ENCODE assay signal across 9 cellular contexts in genomic region chr13:112968910-112969691, GRCh38. TPM values are rescaled to one million over a fixed set of nuclear protein-coding genes. Genes with fewer than 3 reads are reported as not detected.
DNase-seq lines count a peak whose midpoint lies in the region; ATAC-seq, FAIRE-seq and TF ChIP-seq lines count a peak whose summit lies in the region.
"Had no signal": no experiment of that assay in that cellular context is flagged by ENCODE, and none has a peak within 500 bp of the region (broad histone marks: within the 10 kb centered on the region; RNA-seq: fewer than 3 reads in every experiment).

Gene MCF2L (plus strand): TSS chr13:112969214. CDS start chr13:112969380, 166 bp downstream.

- no peak for FAIRE-seq in GM12878 (lab: Jason Lieb, UNC)

- no peaks in the 10 kb centered on the region for H3K9me3 ChIP-seq in CD8-positive, alpha-beta T cell (ENCODE audit: low read length)
- no peaks in the 10 kb centered on the region for H3K9me3 ChIP-seq in GM12878 (replicated peaks; ENCODE audit: control insufficient read depth, insufficient read depth, low read length)
- H3K9me3 ChIP-seq in smooth muscle cell (replicated peaks; ENCODE audit: low read depth) = no peaks in the 10 kb centered on the region

- no peak for TF ChIP-seq CTCF in CD8-positive, alpha-beta T cell (IDR thresholded peaks at IDR 0.05)
- TF ChIP-seq CTCF in GM12878 (IDR thresholded peaks at IDR 0.05 in 2 of 3, conservative IDR thresholded peaks at IDR 0.05 in 1 of 3; ENCODE audit: control insufficient read depth in 2 of 3, extremely low read depth in 1 of 3, insufficient read depth in 1 of 3, low read depth in 3 of 3, low read length in 3 of 3) (no peak), smooth muscle cell (IDR thresholded peaks at IDR 0.05; ENCODE audit: borderline replicate concordance, insufficient read depth, poor library complexity, severe bottlenecking) (no peak)

- TF ChIP-seq RAD21 in GM12878 (IDR thresholded peaks at IDR 0.05; ENCODE audit: insufficient read depth, low read depth, low read length) = no peak

- peak within 1 kb of the TSS; percentile 66 for H3K4me3 ChIP-seq in CD8-positive, alpha-beta T cell (ENCODE audit: low read depth, low read length)
- H3K4me3 ChIP-seq in Jurkat, Clone E6-1 (ENCODE audit: low read length) = peak within 1 kb of the TSS; percentile 64
- H3K4me3 ChIP-seq in GM12878 (peak within 1 kb of the TSS; percentile 6; the same call in 1 of the 2 replicates), smooth muscle cell (peak within 1 kb of the TSS; percentile 89)

- CTCF ChIA-PET in CD8-positive, alpha-beta T cell (lab: Charles Lee) = interaction anchor here (1.4 to 2.1 kb wide), 4 partner anchors 15 to 60 kb away, joined by 5 to 12 read pairs (median 8); no protein-coding TSS in a partner anchor
- CTCF ChIA-PET in GM12878 (lab: Yijun Ruan, JAX) = no interaction called here

- in situ Hi-C loops in GM12878 (cut with MboI) = no loop called here

- H3K9me3 Mint-ChIP-seq in CD8-positive, alpha-beta T cell = no peaks in the 10 kb centered on the region
- no peaks in the 10 kb centered on the region for H3K9me3 Mint-ChIP-seq in T-helper 2 cell treated with Interferon-gamma antibody and Interleukin-4, amounts not matched to agents 5 μg/mL and 100 μg/mL, for 36 hours
- peaks cover 0 to 1% (median 0%) of the 10 kb centered on the region in 6 donors for H3K9me3 Mint-ChIP-seq in immature natural killer cell

- no peak for TF ChIP-seq POLR2A in GM12878 (IDR thresholded peaks at IDR 0.05; ENCODE audit: low read depth, low read length)

- H3K79me2 ChIP-seq in GM12878 (ENCODE audit: control insufficient read depth, insufficient read depth, low read length) (no peaks in the 10 kb centered on the region), smooth muscle cell (ENCODE audit: low read depth) (no peaks in the 10 kb centered on the region)

- H3K27me3 ChIP-seq in CD8-positive, alpha-beta T cell (ENCODE audit: insufficient read depth, low read length) = no peaks in the 10 kb centered on the region
- H3K27me3 ChIP-seq in GM12878 (replicated peaks in 1 of 2; ENCODE audit: control insufficient read depth in 2 of 2, insufficient read depth in 2 of 2, low read length in 1 of 2) = peaks cover 0 to 2% of the 10 kb centered on the region in 2 experiments; a peak in 2 of 4 replicates
- H3K27me3 ChIP-seq in smooth muscle cell (ENCODE audit: low read depth) = peaks cover 26% of the 10 kb centered on the region

- peak within 1 kb of the TSS; percentile 95 for H3K27ac Mint-ChIP-seq in CD8-positive, alpha-beta T cell
- H3K27ac Mint-ChIP-seq in T-helper 2 cell treated with Interferon-gamma antibody and Interleukin-4, amounts not matched to agents 5 μg/mL and 100 μg/mL, for 36 hours = peak within 1 kb of the TSS; percentile 41
- H3K27ac Mint-ChIP-seq in immature natural killer cell = peak within 1 kb of the TSS in 5 of 6 donors; percentile 63 to 86 (median 75)

- H3K36me3 Mint-ChIP-seq in CD8-positive, alpha-beta T cell = peaks cover 7% of the 10 kb centered on the region
- H3K36me3 Mint-ChIP-seq in T-helper 2 cell treated with Interferon-gamma antibody and Interleukin-4, amounts not matched to agents 5 μg/mL and 100 μg/mL, for 36 hours (ENCODE audit: low read depth) = peaks cover 2% of the 10 kb centered on the region
- peaks cover 0 to 4% (median 0%) of the 10 kb centered on the region in 3 donors for H3K36me3 Mint-ChIP-seq in immature natural killer cell

- H3K27me3 Mint-ChIP-seq in CD8-positive, alpha-beta T cell (ENCODE audit: low read depth) = no peaks in the 10 kb centered on the region
- peaks cover 38% of the 10 kb centered on the region for H3K27me3 Mint-ChIP-seq in T-helper 2 cell treated with Interferon-gamma antibody and Interleukin-4, amounts not matched to agents 5 μg/mL and 100 μg/mL, for 36 hours (ENCODE audit: low read depth)
- peaks cover 11 to 16% (median 15%) of the 10 kb centered on the region in 3 donors for H3K27me3 Mint-ChIP-seq in immature natural killer cell (ENCODE audit: low read depth in 3 of 3)

- H4K20me1 ChIP-seq in GM12878 (ENCODE audit: control insufficient read depth, insufficient read depth) (no peaks in the 10 kb centered on the region), smooth muscle cell (ENCODE audit: low read depth) (no peaks in the 10 kb centered on the region)

- RAD21 ChIA-PET in GM12878 (lab: Charles Lee; ENCODE audit: unreplicated experiment) = no interaction called here

- H3K36me3 ChIP-seq in CD8-positive, alpha-beta T cell (ENCODE audit: insufficient read depth, low read length) = no peaks in the 10 kb centered on the region
- H3K36me3 ChIP-seq in GM12878 (ENCODE audit: control insufficient read depth in 2 of 2, insufficient read depth in 2 of 2, low read length in 1 of 2) (no peaks in the 10 kb centered on the region), smooth muscle cell (ENCODE audit: low read depth) (no peaks in the 10 kb centered on the region)

- intact Hi-C loops in CD8-positive, alpha-beta T cell (cut with DNase I, micrococcal nuclease) = loop anchor here (1.0 to 5.0 kb wide), 8 partner anchors 26 to 328 kb away; partner anchors contain the start of genes LAMP1 (in 2 of the 2), CUL4A (in 1 of the 2) and PCID2 (in 1 of the 2)
- intact Hi-C loops in GM12878 (cut with micrococcal nuclease; ENCODE audit: unreplicated experiment) = no loop called here

- H3K4me3 Mint-ChIP-seq in CD8-positive, alpha-beta T cell = peak within 1 kb of the TSS; percentile 96
- H3K4me3 Mint-ChIP-seq in T-helper 2 cell treated with Interferon-gamma antibody and Interleukin-4, amounts not matched to agents 5 μg/mL and 100 μg/mL, for 36 hours = peak within 1 kb of the TSS; percentile 77
- peak within 1 kb of the TSS; percentile 83 to 92 (median 87) for H3K4me3 Mint-ChIP-seq in immature natural killer cell

- H3K4me1 Mint-ChIP-seq in CD8-positive, alpha-beta T cell (ENCODE audit: low read depth) = peaks cover 41% of the 10 kb centered on the region
- peaks cover 13% of the 10 kb centered on the region for H3K4me1 Mint-ChIP-seq in T-helper 2 cell treated with Interferon-gamma antibody and Interleukin-4, amounts not matched to agents 5 μg/mL and 100 μg/mL, for 36 hours (ENCODE audit: low read depth)
- peaks cover 20% of the 10 kb centered on the region in 2 donors for H3K4me1 Mint-ChIP-seq in immature natural killer cell

- H3K4me1 ChIP-seq in CD8-positive, alpha-beta T cell (ENCODE audit: insufficient read depth, low read length) = peaks cover 23% of the 10 kb centered on the region
- H3K4me1 ChIP-seq in GM12878 (ENCODE audit: control insufficient read depth, insufficient read depth, low read length) (no peaks in the 10 kb centered on the region), smooth muscle cell (ENCODE audit: low read depth) (peaks cover 8% of the 10 kb centered on the region)

- H3K4me2 ChIP-seq in GM12878 (ENCODE audit: control insufficient read depth, insufficient read depth) (peak within 1 kb of the TSS; percentile 63; the same call in 1 of the 2 replicates), smooth muscle cell (peak within 1 kb of the TSS; percentile 100)

- under 1% methylated on average over 48 of the region's 69 CpGs for WGBS in GM12878 (ENCODE audit: insufficient coverage, insufficient replicate concordance, low lambda C conversion rate, missing lambda C conversion rate)
- 2% methylated on average over 55 of the region's 69 CpGs for WGBS in smooth muscle cell (ENCODE audit: low lambda C conversion rate)

- SMC1A ChIA-PET in GM12878 (lab: Charles Lee; ENCODE audit: uncharacterized antibody, unreplicated experiment) = no interaction called here

- H3K9ac ChIP-seq in GM12878 (ENCODE audit: control insufficient read depth, insufficient read depth, low read length) = no peak within 1 kb of the TSS
- peak within 1 kb of the TSS; percentile 34 for H3K9ac ChIP-seq in smooth muscle cell (ENCODE audit: low read depth)

- TF ChIP-seq EP300 in GM12878 (IDR thresholded peaks at IDR 0.05; ENCODE audit: borderline replicate concordance in 1 of 2, control insufficient read depth in 1 of 2, low read depth in 2 of 2, low read length in 2 of 2) = no peak

- H2AFZ ChIP-seq in GM12878 (ENCODE audit: control insufficient read depth, low read depth, low read length) (no peak within 1 kb of the TSS; the same call in 1 of the 2 replicates), smooth muscle cell (ENCODE audit: low read depth) (peak within 1 kb of the TSS; percentile 79)

- BruUV-seq in GM12878 (replicated peaks; lab: Mats Ljungman, UMichigan) = no TSS peak

- no peaks in the 10 kb centered on the region for H3F3A ChIP-seq in smooth muscle cell (ENCODE audit: low read depth)

- peak; percentile 31 to 82 (median 63) for DNase-seq in CD8-positive, alpha-beta T cell
- peak; percentile 51 for DNase-seq in Jurkat, Clone E6-1 (ENCODE audit: low read depth, low spot score)
- no peak for DNase-seq in T-helper 2 cell treated with Interferon-gamma antibody and Interleukin-4, amounts not matched to agents 5 μg/mL and 100 μg/mL, for 36 hours (ENCODE audit: low spot score)
- DNase-seq in GM12878 (ENCODE audit: low read depth, low spot score) = no peak
- peak; percentile 62 to 69 (median 63) for DNase-seq in immature natural killer cell
- no peak for DNase-seq in smooth muscle cell (lab: John Stamatoyannopoulos, UW; ENCODE audit: unreplicated experiment)

- peak within 1 kb of the TSS; percentile 53 for H3K27ac ChIP-seq in CD8-positive, alpha-beta T cell (ENCODE audit: low read depth, low read length)
- H3K27ac ChIP-seq in GM12878 (ENCODE audit: control insufficient read depth, insufficient read depth) (no peak within 1 kb of the TSS), smooth muscle cell (ENCODE audit: low read depth) (no peak within 1 kb of the TSS)
- H3K27ac ChIP-seq: HL-60 had no signal

- POLR2A ChIA-PET in CD8-positive, alpha-beta T cell (lab: Charles Lee) = interaction anchor here (0.6 to 1.5 kb wide), 5 partner anchors 10 to 329 kb away, joined by 3 to 6 read pairs (median 3); partner anchors contain the start of gene CUL4A
- POLR2A ChIA-PET in GM12878 (lab: Charles Lee) = no interaction called here

- peak; percentile 75 for ATAC-seq in CD8-positive, alpha-beta T cell
- ATAC-seq in GM12878 = no peak
- no peak for ATAC-seq in HG03280 (IDR thresholded peaks at IDR 0.05; ENCODE audit: unreplicated experiment)
- ATAC-seq in GM18861 (IDR thresholded peaks at IDR 0.05; ENCODE audit: unreplicated experiment) = no peak

RNA-seq across cellular contexts. Expression of gene MCF2L, which starts in this region (rescaled TPM):
- total RNA-seq in CD8-positive, alpha-beta T cell = 10 to 100 TPM; 13.7 to 15.0 TPM
- polyA plus RNA-seq in Jurkat, Clone E6-1 (2012; ENCODE audit: insufficient read depth, insufficient read length) = 3.3 TPM
- total RNA-seq in GM12878 (2013; cell fraction: nucleolus; rRNA removed) = 1.1 and 2.9 TPM in 2 replicates
- total RNA-seq in GM12878 (2014; rRNA removed) (0.06 and 0.16 TPM in 2 replicates), GM12878 (2014; rRNA removed; fragmentation: Illumina TruSeq; extraction: Trizol) (0.05 and 0.22 TPM in 2 replicates), GM12878 (2021) (0.96 and 1.1 TPM in 2 replicates), smooth muscle cell (3.8 and 7.6 TPM in 2 replicates)
- polyA plus RNA-seq in GM12878 (2011; ENCODE audit: low read depth) = 0.37 TPM
- polyA plus RNA-seq in GM12878 (2011; rRNA removed) (0.20 and 0.48 TPM in 2 replicates), GM12878 (2014; fragmentation: Illumina TruSeq; extraction: Trizol) (0.06 and 0.11 TPM in 2 replicates), GM12878 (2014; fragmentation: Nextera tagmentation; extraction: Ambion mirVana) (not detected), GM12878 (2014; rRNA removed) (0.06 and 0.37 TPM in 2 replicates), GM12878 (2016; fragmentation: Nextera tagmentation; extraction: Ambion mirVana) (under 1 TPM; 0.10 to 0.19 TPM), immature natural killer cell (under 1 TPM in 1 of 3 donors, not detected in 2; 0.82 TPM), smooth muscle cell (0.54 and 5.5 TPM in 2 replicates)
- polyA plus RNA-seq in GM12878 (2011; cell fraction: cytosol; rRNA removed) = 0.18 and 0.21 TPM in 2 replicates
- 0.94 and 1.4 TPM in 2 replicates for polyA plus RNA-seq in GM12878 (2011; cell fraction: nucleus; rRNA removed)
- 0.61 and 0.91 TPM in 2 replicates for polyA plus RNA-seq in GM12878 (2012)
- 0.15 and 1.1 TPM in 2 replicates for polyA minus RNA-seq in GM12878 (2011; rRNA and poly(A)+ RNA removed)
- polyA minus RNA-seq in GM12878 (2011; cell fraction: cytosol; rRNA and poly(A)+ RNA removed) = 1.3 and 3.4 TPM in 2 replicates
- polyA minus RNA-seq in GM12878 (2011; cell fraction: nucleus; rRNA and poly(A)+ RNA removed) = 0.36 and 1.5 TPM in 2 replicates

Comparison
In these comparisons a context has a peak if more than half of its experiments do, and no peak if none do; other contexts are left out.
1. Peak in DNase-seq in immature natural killer cell; RNA of the gene not detected or under 1 TPM.
2. DNase-seq: peak in CD8-positive, alpha-beta T cell (7 of 7) and Jurkat, Clone E6-1 (single experiment); none in T-helper 2 cell treated with Interferon-gamma antibody and Interleukin-4, amounts not matched to agents 5 μg/mL and 100 μg/mL, for 36 hours (single experiment), GM12878 (single experiment) and smooth muscle cell (single experiment).
3. H3K4me3 ChIP-seq: peak in every context shown above with its lines; median percentile 89 in smooth muscle cell; 66 in CD8-positive, alpha-beta T cell; 64 in Jurkat, Clone E6-1; 6 in GM12878.
4. H3K27ac Mint-ChIP-seq: peak in every context shown above with its lines; median percentile 95 in CD8-positive, alpha-beta T cell; 75 in immature natural killer cell; 41 in T-helper 2 cell treated with Interferon-gamma antibody and Interleukin-4, amounts not matched to agents 5 μg/mL and 100 μg/mL, for 36 hours.
5. Peak in every context shown above with its lines, with median percentiles within 50 percentile points of each other: H3K4me3 Mint-ChIP-seq.